17 cellular contexts compared by ENCODE assay signal in the genomic region with DNA sequence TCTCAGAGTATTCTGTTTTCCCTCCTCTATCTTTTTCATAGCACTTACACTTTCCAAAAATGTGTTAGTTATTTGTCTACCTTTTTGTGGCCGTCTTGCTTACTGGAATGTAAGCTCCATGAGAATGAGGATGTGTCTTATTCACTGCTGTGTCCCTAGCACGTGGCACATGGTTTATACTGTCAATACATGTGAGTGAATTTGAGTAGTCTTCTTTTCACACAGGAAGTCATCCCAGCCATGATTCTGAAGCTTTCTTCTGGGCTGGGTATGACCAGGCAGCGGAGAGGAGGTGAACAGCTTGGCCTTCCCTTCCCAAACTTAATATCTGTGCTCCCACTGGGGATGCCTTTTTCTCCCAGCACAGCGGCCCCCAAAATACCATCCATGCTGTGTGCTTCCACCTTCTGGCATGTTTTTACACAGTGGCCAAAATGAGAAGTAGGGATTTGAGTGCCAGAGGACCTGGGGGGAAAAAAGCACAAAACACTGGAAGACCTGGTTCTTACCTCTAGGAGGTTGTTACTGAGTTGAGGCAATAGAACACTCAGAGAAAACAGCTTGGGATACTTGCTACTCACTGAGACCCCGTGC. TPM values are rescaled to one million over a fixed set of nuclear protein-coding genes. Genes with fewer than 3 reads are reported as not detected.
DNase-seq lines count a peak whose midpoint lies in the region; ATAC-seq and TF ChIP-seq lines count a peak whose summit lies in the region.
"Had no signal": no experiment of that assay in that cellular context is flagged by ENCODE, and none has a peak within 500 bp of the region (broad histone marks: within the 10 kb centered on the region; RNA-seq: fewer than 3 reads in every experiment).

No MANE protein-coding gene starts in this region.

- POLR2A ChIA-PET in T-cell (lab: Charles Lee), result no interaction called here

- H3K36me3 Mint-ChIP-seq in T-cell, result peaks cover 3% of the 10 kb centered on the region
- H3K36me3 Mint-ChIP-seq in effector memory CD8-positive, alpha-beta T cell (ENCODE audit: insufficient read depth), result peaks cover 15% of the 10 kb centered on the region
- H3K36me3 Mint-ChIP-seq in natural killer cell, result peaks cover 20% of the 10 kb centered on the region

- DNase-seq in T-cell (no peak), natural killer cell (no peak)
- no peak for DNase-seq in effector memory CD8-positive, alpha-beta T cell
- DNase-seq in stimulated activated CD8-positive, alpha-beta memory T cell treated with anti-CD3 and anti-CD28 coated beads, Interleukin-4, amount 100 ng/mL, for 48 hours, result no peak
- DNase-seq: activated CD8-positive, alpha-beta T cell treated with anti-CD3 and anti-CD28 coated beads, Interleukin-2, amount 10 ng/mL, durations not matched to agents 7 days and 5 days; Calu3; effector memory CD4-positive, alpha-beta T cell; GF-D8; MM.1S; NCI-H1694; NCI-H226; stimulated activated naive CD4-positive, alpha-beta T cell; SW 1271 had no signal

- peak overlapping the region; percentile 91 for H3K27ac ChIP-seq in temporal lobe (ENCODE audit: low read depth, low read length)
- H3K27ac ChIP-seq: VCaP had no signal

- intact Hi-C loops in natural killer cell (cut with micrococcal nuclease), result loop anchor here (1.0 kb wide), 1 partner anchor 10 kb away; no protein-coding TSS in a partner anchor

- CTCF ChIA-PET in T-cell (lab: Charles Lee), result no interaction called here

- peak in 1 of 4 experiments; percentile 17 for ATAC-seq in T-cell (replicated peaks in 1 of 4)
- peak; percentile 62 for ATAC-seq in effector memory CD8-positive, alpha-beta T cell (replicated peaks)
- peak; percentile 55 to 63 (median 61) for ATAC-seq in natural killer cell
- no peak for ATAC-seq in HG02884 (IDR thresholded peaks at IDR 0.05; ENCODE audit: unreplicated experiment)
- no peak for ATAC-seq in HG03439 (IDR thresholded peaks at IDR 0.05; ENCODE audit: unreplicated experiment)
- ATAC-seq: activated CD8-positive, alpha-beta T cell treated with anti-CD3 and anti-CD28 coated beads, Interleukin-2, amount 10 ng/mL, durations not matched to agents 7 days and 5 days had no signal

- H3K9me3 Mint-ChIP-seq in T-cell (peaks cover 7 to 15% (median 13%) of the 10 kb centered on the region in 3 donors), natural killer cell (peaks cover 0 to 3% of the 10 kb centered on the region in 2 donors)
- H3K9me3 Mint-ChIP-seq in effector memory CD8-positive, alpha-beta T cell, result peaks cover 1 to 11% of the 10 kb centered on the region in 2 donors

- H3K4me3 Mint-ChIP-seq in T-cell (no peak overlapping the region), natural killer cell (peak overlapping the region; percentile 67)
- peak overlapping the region; percentile 16 to 60 for H3K4me3 Mint-ChIP-seq in effector memory CD8-positive, alpha-beta T cell
- H3K4me3 Mint-ChIP-seq: activated CD8-positive, alpha-beta T cell treated with anti-CD3 and anti-CD28 coated beads, Interleukin-2, amount 10 ng/mL, durations not matched to agents 7 days and 5 days had no signal

- H3K4me1 Mint-ChIP-seq in T-cell, result peaks cover 25 to 94% (median 64%) of the 10 kb centered on the region in 3 donors
- peaks cover 65 to 66% of the 10 kb centered on the region in 2 donors for H3K4me1 Mint-ChIP-seq in effector memory CD8-positive, alpha-beta T cell (ENCODE audit: low read depth in 2 of 2)
- peaks cover 93 to 96% of the 10 kb centered on the region in 2 donors for H3K4me1 Mint-ChIP-seq in natural killer cell

- TF ChIP-seq CTCF in natural killer cell (IDR thresholded peaks at IDR 0.05), result no peak

- no peaks in the 10 kb centered on the region for H3K27me3 Mint-ChIP-seq in T-cell
- peaks cover 0 to 5% of the 10 kb centered on the region in 2 donors for H3K27me3 Mint-ChIP-seq in effector memory CD8-positive, alpha-beta T cell
- H3K27me3 Mint-ChIP-seq in natural killer cell (ENCODE audit: low read depth in 2 of 2), result no peaks in the 10 kb centered on the region

- peak overlapping the region; percentile 53 to 84 for H3K27ac Mint-ChIP-seq in T-cell
- H3K27ac Mint-ChIP-seq in effector memory CD8-positive, alpha-beta T cell, result peak overlapping the region in 1 of 2 donors; percentile 92
- H3K27ac Mint-ChIP-seq in natural killer cell, result peak overlapping the region; percentile 76 to 86
- H3K27ac Mint-ChIP-seq: activated CD8-positive, alpha-beta T cell treated with anti-CD3 and anti-CD28 coated beads, Interleukin-2, amount 10 ng/mL, durations not matched to agents 7 days and 5 days had no signal

RNA-seq across cellular contexts. Expression of a gene that starts 10.3 kb away (rescaled TPM):
- total RNA-seq in T-cell, result 10 to 100 TPM; 12.4 to 58.2 (median 27.3) TPM
- total RNA-seq in natural killer cell, result 100 to 1,000 TPM; 184 to 285 (median 225) TPM
- 7.1 TPM for total RNA-seq in temporal lobe

Comparison
In these comparisons a context has a peak if more than half of its experiments do, and no peak if none do; other contexts are left out.
1. ATAC-seq: peak in effector memory CD8-positive, alpha-beta T cell (single experiment) and natural killer cell (3 of 3); none in HG02884 (single experiment) and HG03439 (single experiment).
2. H3K4me3 Mint-ChIP-seq: peak in effector memory CD8-positive, alpha-beta T cell (2 of 2) and natural killer cell (single experiment); none in T-cell (0 of 3).